Comparison of ENCODE assay signal across 32 cellular contexts in the genomic region with DNA sequence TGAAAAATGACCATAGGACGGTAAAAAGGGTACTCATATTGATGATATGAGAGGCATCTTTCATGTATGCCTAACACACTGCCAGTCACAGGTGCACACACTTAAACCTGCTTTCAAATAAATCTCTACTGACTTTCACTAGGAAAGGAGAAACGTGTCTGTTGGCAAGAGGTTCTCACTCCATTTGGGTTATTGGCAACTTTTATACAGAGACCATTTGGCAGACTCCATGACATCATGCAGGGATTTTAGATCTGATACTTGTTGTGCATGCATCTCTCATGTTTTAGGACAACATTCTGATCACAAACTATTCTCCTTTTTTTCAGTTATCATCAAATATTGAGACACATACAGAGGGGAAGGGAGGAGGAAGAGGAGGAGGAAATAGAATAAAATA. TPM values are rescaled to one million over a fixed set of nuclear protein-coding genes. Genes with fewer than 3 reads are reported as not detected.
"Had no signal": no experiment of that assay in that cellular context is flagged by ENCODE, and none has a peak within 500 bp of the region (broad histone marks: within the 10 kb centered on the region; RNA-seq: fewer than 3 reads in every experiment).

No MANE protein-coding gene starts in this region.

- H3K27me3 ChIP-seq: ascending aorta, colonic mucosa had no signal

- DNase-seq: activated B cell treated with CpG ODN at 0.5 μM for 24 hours; activated CD4-positive, alpha-beta memory T cell treated with anti-CD3 and anti-CD28 coated beads for 36 hours; activated CD4-positive, alpha-beta T cell treated with anti-CD3 and anti-CD28 coated beads for 4 hours; activated CD4-positive, alpha-beta T cell treated with anti-CD3 and anti-CD28 coated beads, Interleukin-2, amount 10 ng/mL, durations not matched to agents 24 days and 14 days; activated CD4-positive, alpha-beta T cell treated with anti-CD3 and anti-CD28 coated beads, Interleukin-2, amount 50 U/mL, for 1 hour; activated CD4-positive, alpha-beta T cell treated with anti-CD3 and anti-CD28 coated beads, Interleukin-2, amount 50 U/mL, for 4 hours; activated CD4-positive, CD25-positive, alpha-beta regulatory T cell treated with anti-CD3 and anti-CD28 coated beads, Interleukin-2, amount 50 U/mL, for 72 hours; activated CD8-positive, alpha-beta memory T cell treated with anti-CD3 and anti-CD28 coated beads, Interleukin-2, amount 50 U/mL, for 4 hours; activated CD8-positive, alpha-beta T cell treated with anti-CD3 and anti-CD28 coated beads for 36 hours; activated effector memory CD4-positive, alpha-beta T cell treated with anti-CD3 and anti-CD28 coated beads, Interleukin-2, amount 50 U/mL, for 16 hours; activated gamma-delta T cell treated with Interleukin-2 at 50 U/mL for 16 hours; activated naive CD4-positive, alpha-beta T cell; activated naive CD4-positive, alpha-beta T cell treated with anti-CD3 and anti-CD28 coated beads for 36 hours; activated naive CD4-positive, alpha-beta T cell treated with anti-CD3 and anti-CD28 coated beads, Interleukin-2, amount 50 U/mL, for 16 hours; activated naive CD8-positive, alpha-beta T cell treated with anti-CD3 and anti-CD28 coated beads for 36 hours; activated T-cell treated with anti-CD3 and anti-CD28 coated beads for 4 hours; activated T-cell treated with anti-CD3 and anti-CD28 coated beads, Interleukin-2, amount 50 U/mL, for 1 hour; activated T-cell treated with anti-CD3 and anti-CD28 coated beads, Interleukin-2, amount 50 U/mL, for 4 hours; activated T-cell treated with anti-CD3 and anti-CD28 coated beads, Interleukin-2, amount 50 U/mL, for 72 hours; amygdala; anterior cingulate cortex; central memory CD4-positive, alpha-beta T cell; colonic mucosa; T-helper 2 cell; T-helper 9 cell had no signal

- FAIRE-seq: TTC549 had no signal

- ATAC-seq: activated CD8-positive, alpha-beta T cell treated with anti-CD3 and anti-CD28 coated beads for 36 hours; activated naive CD4-positive, alpha-beta T cell treated with anti-CD3 and anti-CD28 coated beads, Interleukin-2, amount 50 U/mL, for 72 hours; activated T-cell treated with anti-CD3 and anti-CD28 coated beads, Interleukin-2, amount 50 U/mL, for 4 hours; activated T-cell treated with anti-CD3 and anti-CD28 coated beads, Interleukin-2, amount 50 U/mL, for 72 hours; activated T-helper 17 cell treated with anti-CD3 and anti-CD28 coated beads, Interleukin-2, amount 50 U/mL, for 72 hours had no signal

- H3K4me3 ChIP-seq: ascending aorta, colonic mucosa had no signal

- H3K36me3 ChIP-seq: ascending aorta, colonic mucosa had no signal

RNA-seq across cellular contexts. Expression of gene RGS7, which starts 31.6 kb away (rescaled TPM):
- total RNA-seq: activated CD4-positive, alpha-beta memory T cell treated with anti-CD3 and anti-CD28 coated beads for 36 hours; activated CD4-positive, alpha-beta T cell treated with anti-CD3 and anti-CD28 coated beads, Interleukin-2, amount 10 ng/mL, durations not matched to agents 24 days and 14 days; activated CD8-positive, alpha-beta memory T cell treated with anti-CD3 and anti-CD28 coated beads for 36 hours; activated CD8-positive, alpha-beta T cell treated with anti-CD3 and anti-CD28 coated beads for 36 hours; activated naive CD4-positive, alpha-beta T cell treated with anti-CD3 and anti-CD28 coated beads for 36 hours; activated naive CD4-positive, alpha-beta T cell treated with anti-CD3 and anti-CD28 coated beads, Interleukin-2, amount 50 U/mL, for 72 hours; activated naive CD8-positive, alpha-beta T cell treated with anti-CD3 and anti-CD28 coated beads for 36 hours; activated T-cell treated with anti-CD3 and anti-CD28 coated beads, Interleukin-2, amount 50 U/mL, for 4 hours; activated T-cell treated with anti-CD3 and anti-CD28 coated beads, Interleukin-2, amount 50 U/mL, for 72 hours; activated T-helper 1 cell treated with anti-CD3 and anti-CD28 coated beads, Interleukin-12 subunit alpha, Interleukin-12 subunit beta, Interleukin-2, Interleukin-4 antibody, amounts not matched to agents 30 ng/mL and 10 ng/mL and 1 ng/mL, durations not matched to agents 14 hours and 24 hours and 36 hours; activated T-helper 17 cell treated with anti-CD3 and anti-CD28 coated beads, Interleukin-2, amount 50 U/mL, for 72 hours; ascending aorta; cardiac septum had no signal
